Comparison of ENCODE assay signal across 11 cellular contexts in genomic region chr17:77601054-77601979, GRCh38.
DNase-seq lines count a peak whose midpoint lies in the region; FAIRE-seq and TF ChIP-seq lines count a peak whose summit lies in the region.
"Had no signal": no experiment of that assay in that cellular context is flagged by ENCODE, and none has a peak within 500 bp of the region (broad histone marks: within the 10 kb centered on the region; RNA-seq: fewer than 3 reads in every experiment).

No MANE protein-coding gene starts in this region.

- no peaks in the 10 kb centered on the region for H3K36me3 Mint-ChIP-seq in neural crest cell (ENCODE audit: low read depth)

- in situ Hi-C loops in transverse colon (cut with MboI; ENCODE audit: low pct_ligation_motif_present in 1 of 4, low pct_unique_long_range_greater_than_20kb in 1 of 4, low sequenced_read_pairs in 3 of 4) = no loop called here

- H3K36me3 ChIP-seq in adipocyte (ENCODE audit: control insufficient read depth, insufficient read depth, low read length, severe bottlenecking) (no peaks in the 10 kb centered on the region), transverse colon (no peaks in the 10 kb centered on the region)
- H3K36me3 ChIP-seq: pancreas had no signal

- no peak overlapping the region for H3K4me3 Mint-ChIP-seq in neural crest cell

- peak overlapping the region; percentile 80 for H3K9ac ChIP-seq in adipocyte (ENCODE audit: low read length)

- H3K9me3 ChIP-seq in adipocyte (ENCODE audit: control insufficient read depth, low read length) (no peaks in the 10 kb centered on the region), transverse colon (no peaks in the 10 kb centered on the region)
- H3K9me3 ChIP-seq: pancreas had no signal

- no peak for TF ChIP-seq CTCF in neural crest cell (conservative IDR thresholded peaks at IDR 0.05)
- TF ChIP-seq CTCF in transverse colon (IDR thresholded peaks at IDR 0.05) = no peak

- H3K9me3 Mint-ChIP-seq in neural crest cell = no peaks in the 10 kb centered on the region

- H3K4me1 ChIP-seq in adipocyte (ENCODE audit: control insufficient read depth, insufficient read depth, low read length) (peaks cover 34% of the 10 kb centered on the region), transverse colon (peaks cover 7 to 21% (median 15%) of the 10 kb centered on the region in 4 donors)
- H3K4me1 ChIP-seq: pancreas had no signal

- H3K4me3 ChIP-seq in adipocyte (ENCODE audit: low read length) (peak overlapping the region; percentile 10), transverse colon (no peak overlapping the region)
- H3K4me3 ChIP-seq: pancreas had no signal

- WGBS in transverse colon (ENCODE audit: low coverage in 1 of 2), 2 donors = 71 to 84% methylated on average over 3 to 18 of the region's 18 CpGs

- peak overlapping the region; percentile 8 for H3K27ac Mint-ChIP-seq in neural crest cell (ENCODE audit: unreplicated experiment)

- intact Hi-C loops in transverse colon (cut with DNase I; ENCODE audit: low total_unique reads) = no loop called here

- FAIRE-seq in RCC 7860 (lab: Jason Lieb, UNC) = no peak
- FAIRE-seq: pancreas had no signal

- H3K27me3 ChIP-seq in adipocyte (replicated peaks; ENCODE audit: control insufficient read depth, insufficient read depth, low read length) (peaks cover 15% of the 10 kb centered on the region), transverse colon (no peaks in the 10 kb centered on the region)
- H3K27me3 ChIP-seq: pancreas had no signal

- no peaks in the 10 kb centered on the region for H3K27me3 Mint-ChIP-seq in neural crest cell (ENCODE audit: low read depth)

- TF ChIP-seq EP300 in transverse colon (IDR thresholded peaks at IDR 0.05; ENCODE audit: low read depth) = no peak

- no peak for TF ChIP-seq POLR2A in transverse colon (IDR thresholded peaks at IDR 0.05)

- DNase-seq in adipocyte (ENCODE audit: low read depth) (no peak), fibroblast of gingiva (ENCODE audit: low read depth) (peak; percentile 83), neural crest cell (ENCODE audit: low read depth, low spot score) (no peak), transverse colon (no peak), SIG-M5 (lab: John Stamatoyannopoulos, UW) (no peak), DMS 273 treated with DMSO at 0.1 percent for 48 hours (lab: John Stamatoyannopoulos, UW) (no peak), RCC 7860 (ENCODE audit: low spot score) (no peak)
- DNase-seq: KBM-7, NCI-H2081, OCI-M1 had no signal

- H3K27ac ChIP-seq in transverse colon = peak overlapping the region; percentile 80 to 87 (median 86)
- H3K27ac ChIP-seq: pancreas had no signal

- peaks cover 12% of the 10 kb centered on the region for H3K4me1 Mint-ChIP-seq in neural crest cell
